8 cellular contexts compared by ENCODE assay signal in genomic region chr20:60497298-60497697, GRCh38.
"Had no signal": no experiment of that assay in that cellular context is flagged by ENCODE, and none has a peak within 500 bp of the region (broad histone marks: within the 10 kb centered on the region; RNA-seq: fewer than 3 reads in every experiment).

No MANE protein-coding gene starts in this region.

- H3K9me3 ChIP-seq: HAP-1 had no signal

- H3K4me3 ChIP-seq: GM23248, HAP-1 had no signal

- H3K9ac ChIP-seq: GM23248 had no signal

- DNase-seq: GM23248, GOT3, H7, HFFc6, KBM-7 had no signal

- ATAC-seq: HCT116 had no signal

- H3K4me1 ChIP-seq: HAP-1 had no signal

- H3K27ac ChIP-seq: GM23248, HL-60 had no signal

- H2AFZ ChIP-seq: GM23248 had no signal

- H3K36me3 ChIP-seq: HAP-1 had no signal
